In the genomic region with DNA sequence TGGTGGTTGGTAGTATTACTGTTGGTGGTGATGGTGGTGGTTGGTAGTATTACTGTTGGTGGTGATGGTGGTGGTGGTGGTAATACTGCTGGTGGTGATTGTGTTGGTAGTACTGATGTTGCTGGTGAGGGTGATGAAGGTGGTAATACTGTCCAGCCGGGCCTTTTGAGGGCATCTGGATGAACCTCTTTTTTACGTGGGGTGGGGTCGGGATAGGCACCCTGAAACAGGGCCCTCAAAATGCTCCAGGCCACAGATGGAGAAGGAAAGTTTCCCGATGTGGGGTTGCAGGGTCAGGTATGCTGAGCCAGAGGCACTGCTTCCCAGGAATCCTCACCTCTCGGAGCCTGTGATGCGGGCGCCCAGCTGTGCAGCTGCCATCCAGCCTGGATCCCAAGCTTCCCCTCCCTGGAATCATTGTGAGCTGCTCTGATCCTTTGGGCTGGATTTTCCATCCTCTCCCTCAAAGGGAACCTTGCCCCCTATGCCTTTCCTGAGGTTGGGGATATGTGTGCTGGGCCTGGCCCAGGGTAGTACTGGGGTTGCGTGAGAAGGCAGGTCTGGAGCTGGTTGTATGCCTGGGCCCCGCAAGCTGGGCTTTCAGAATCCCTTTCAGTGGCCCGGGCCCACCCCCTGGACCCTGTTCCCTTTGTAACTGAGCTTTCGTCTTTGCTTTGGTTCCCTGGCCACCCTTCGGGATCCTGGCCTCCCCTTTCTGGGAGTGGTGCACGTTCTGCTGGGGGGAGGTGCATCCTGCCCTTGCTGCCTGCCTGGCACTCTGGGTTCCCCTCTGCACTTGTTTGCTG, we compare ENCODE assay signal across 30 cellular contexts.
"Had no signal": no experiment of that assay in that cellular context is flagged by ENCODE, and none has a peak within 500 bp of the region (broad histone marks: within the 10 kb centered on the region; RNA-seq: fewer than 3 reads in every experiment).

No MANE protein-coding gene starts in this region.

- H3K4me1 Mint-ChIP-seq: activated T-helper 17 cell treated with anti-CD3 and anti-CD28 coated beads, Interleukin-2, amount 50 U/mL, for 72 hours had no signal

- H3K4me3 ChIP-seq: cardiac muscle cell, SJCRH30 had no signal

- H3K9me3 Mint-ChIP-seq: activated naive CD4-positive, alpha-beta T cell treated with anti-CD3 and anti-CD28 coated beads for 36 hours had no signal

- H3K27ac Mint-ChIP-seq: activated naive CD4-positive, alpha-beta T cell treated with anti-CD3 and anti-CD28 coated beads for 36 hours; activated naive CD8-positive, alpha-beta T cell; activated T-helper 17 cell treated with anti-CD3 and anti-CD28 coated beads, Interleukin-2, amount 50 U/mL, for 72 hours had no signal

- H3K36me3 Mint-ChIP-seq: activated naive CD8-positive, alpha-beta T cell had no signal

- H3K27ac ChIP-seq: brain microvascular endothelial cell, cardiac muscle cell, SJCRH30 had no signal

- DNase-seq: activated CD4-positive, alpha-beta T cell treated with anti-CD3 and anti-CD28 coated beads for 48 hours; activated CD4-positive, alpha-beta T cell treated with anti-CD3 and anti-CD28 coated beads, Interleukin-2, amount 50 U/mL, for 48 hours; activated CD4-positive, CD25-positive, alpha-beta regulatory T cell treated with anti-CD3 and anti-CD28 coated beads, Interleukin-2, amount 50 U/mL, for 72 hours; activated gamma-delta T cell; activated naive CD4-positive, alpha-beta T cell treated with anti-CD3 and anti-CD28 coated beads for 36 hours; activated T-cell treated with anti-CD3 and anti-CD28 coated beads for 4 hours; activated T-cell treated with anti-CD3 and anti-CD28 coated beads, Interleukin-2, amount 50 U/mL, for 48 hours; amygdala; brain microvascular endothelial cell; Kasumi-1; KBM-7; NCI-H1105 treated with DMSO at 0.1 percent for 48 hours; NCI-H1436 treated with DMSO at 0.1 percent for 48 hours; NCI-H187 treated with DMSO at 0.1 percent for 48 hours; NCI-H2171 treated with DMSO at 0.1 percent for 48 hours; NCI-H345; NCI-H510A; NCI-H526 treated with DMSO at 0.1 percent for 48 hours; NCI-H82; NK-92 treated with Interleukin-12 subunit alpha and Interleukin-12 subunit beta, amount 100 ng/mL, for 24 hours; OCI-M1; RPMI8226; SJCRH30; SW 1271 had no signal

- H3K36me3 ChIP-seq: brain microvascular endothelial cell, cardiac muscle cell had no signal

- H3K27me3 Mint-ChIP-seq: activated naive CD8-positive, alpha-beta T cell had no signal

- H3K4me3 Mint-ChIP-seq: activated naive CD4-positive, alpha-beta T cell treated with anti-CD3 and anti-CD28 coated beads for 36 hours; activated naive CD8-positive, alpha-beta T cell; activated T-helper 17 cell treated with anti-CD3 and anti-CD28 coated beads, Interleukin-2, amount 50 U/mL, for 72 hours had no signal

- ATAC-seq: activated T-helper 17 cell treated with anti-CD3 and anti-CD28 coated beads, Interleukin-2, amount 50 U/mL, for 72 hours; Panc1; Right ventricle myocardium inferior; SK-N-SH treated with all-trans-retinoic acid at 6 μM for 48 hours had no signal

- H3K4me1 ChIP-seq: SJCRH30 had no signal

- H3K27me3 ChIP-seq: brain microvascular endothelial cell, cardiac muscle cell, SJCRH30 had no signal
